In genomic region chr16:67173808-67174705, GRCh38 we compare ENCODE assay signal across 8 cellular contexts. TPM values are rescaled to one million over a fixed set of nuclear protein-coding genes. Genes with fewer than 3 reads are reported as not detected.
DNase-seq lines count a peak whose midpoint lies in the region; ATAC-seq and TF ChIP-seq lines count a peak whose summit lies in the region.

No MANE protein-coding gene starts in this region.

- H3K9me3 ChIP-seq in HAP-1 (no peaks in the 10 kb centered on the region), colonic mucosa (no peaks in the 10 kb centered on the region)

- no peak for TF ChIP-seq CTCF in WTC11 (IDR thresholded peaks at IDR 0.05)
- no peak for TF ChIP-seq CTCF in colonic mucosa (IDR thresholded peaks at IDR 0.05)
- TF ChIP-seq CTCF in kidney epithelial cell (IDR thresholded peaks at IDR 0.05; ENCODE audit: insufficient read depth, low read length, poor library complexity, severe bottlenecking): peak; percentile 41

- ATAC-seq in WTC11: peak; percentile 19

- H3K27me3 ChIP-seq in HAP-1 (ENCODE audit: low read depth): no peaks in the 10 kb centered on the region
- no peaks in the 10 kb centered on the region for H3K27me3 ChIP-seq in colonic mucosa
- no peaks in the 10 kb centered on the region for H3K27me3 ChIP-seq in kidney epithelial cell (ENCODE audit: control insufficient read depth, insufficient read depth, low read length)

- CTCF ChIA-PET in WTC11 (lab: Charles Lee): interaction anchor here (0.6 to 15.6 kb wide), 10 partner anchors 9 to 156 kb away, joined by 3 to 386 read pairs (median 4); partner anchors contain the start of genes B3GNT9, ELMO3, FBXL8 and FHOD1

- peaks cover 5% of the 10 kb centered on the region for H3K36me3 ChIP-seq in HAP-1 (replicated peaks)
- H3K36me3 ChIP-seq in colonic mucosa: no peaks in the 10 kb centered on the region
- H3K36me3 ChIP-seq in kidney epithelial cell (ENCODE audit: control insufficient read depth, insufficient read depth, low read length): no peaks in the 10 kb centered on the region

- no peaks in the 10 kb centered on the region for H3K9me3 Mint-ChIP-seq in WTC11

- peaks cover 3% of the 10 kb centered on the region; the same call in 1 of the 2 replicates for H3K36me3 Mint-ChIP-seq in WTC11

- peaks cover 38% of the 10 kb centered on the region for H3K4me1 ChIP-seq in HAP-1
- H3K4me1 ChIP-seq in colonic mucosa: peaks cover 26% of the 10 kb centered on the region

- H3K27ac ChIP-seq in colonic mucosa: peak overlapping the region; percentile 94

- H3K4me3 Mint-ChIP-seq in WTC11: peak overlapping the region; percentile 84

- H3K4me1 Mint-ChIP-seq in WTC11: peaks cover 36% of the 10 kb centered on the region

- intact Hi-C loops in colonic mucosa (cut with DNase I): no loop called here

- no peak overlapping the region; the same call in 1 of the 2 replicates for H3K27ac Mint-ChIP-seq in WTC11

- H3K27me3 Mint-ChIP-seq in WTC11 (ENCODE audit: low read depth): peaks cover 89% of the 10 kb centered on the region

- H3K9ac ChIP-seq in colonic mucosa (ENCODE audit: low read depth in 2 of 2, low read length in 2 of 2): peak overlapping the region; percentile 64 to 88

- in situ Hi-C loops in HAP-1 (cut with MboI; ENCODE audit: low sequenced_read_pairs): no loop called here

- DNase-seq in GM03348 (ENCODE audit: low spot score) (peak; percentile 87), HAP-1 (ENCODE audit: low spot score in 2 of 2) (peak; percentile 64 to 84), NCI-H2029 (lab: John Stamatoyannopoulos, UW) (peak; percentile 65), WTC11 (ENCODE audit: low spot score) (peak; percentile 76), colonic mucosa (peak; percentile 92), kidney epithelial cell (ENCODE audit: low read depth) (no peak), GM19240 (ENCODE audit: insufficient read length, low spot score) (no peak)
- peak; percentile 64 for DNase-seq in stimulated activated CD4-positive, alpha-beta T cell treated with anti-CD3 and anti-CD28 coated beads, Interleukin-1b, Interleukin-23, amount 100 ng/mL, for 48 hours

- H3K4me3 ChIP-seq in HAP-1 (peak overlapping the region; percentile 34), colonic mucosa (peak overlapping the region; percentile 50), kidney epithelial cell (ENCODE audit: low read depth, low read length) (peak overlapping the region; percentile 31)

- POLR2A ChIA-PET in WTC11 (lab: Charles Lee): interaction anchor here (1.1 to 1.4 kb wide), 3 partner anchors 11 to 53 kb away, joined by 3 to 5 read pairs (median 3); partner anchors contain the start of genes FBXL8, TMEM208 and TRADD

TF ChIP-seq in WTC11, 78 proteins besides CTCF, POLR2A, EP300 and RAD21 (continues in another document):
- TF ChIP-seq ZNF138 (CRISPR knock-in tag; conservative IDR thresholded peaks at IDR 0.05) (0 out of 2 replicates have a peak, but pooled peaks have one; percentile 29), ESRRA (CRISPR knock-in tag; IDR thresholded peaks at IDR 0.05; ENCODE audit: borderline replicate concordance) (no peak; the same call in 1 of the 2 replicates), ETV6 (CRISPR knock-in tag; IDR thresholded peaks at IDR 0.05) (peak; percentile 67), ZNF281 (CRISPR knock-in tag; IDR thresholded peaks at IDR 0.05) (0 out of 2 replicates have a peak, but pooled peaks have one; percentile 36), TP53 (CRISPR knock-in tag; IDR thresholded peaks at IDR 0.05) (0 out of 2 replicates have a peak, but pooled peaks have one; percentile 39), KAT7 (CRISPR knock-in tag; IDR thresholded peaks at IDR 0.05; ENCODE audit: borderline replicate concordance) (peak; percentile 69; the same call in 1 of the 2 replicates), ELF4 (CRISPR knock-in tag; IDR thresholded peaks at IDR 0.05; ENCODE audit: low read depth) (0 out of 2 replicates have a peak, but pooled peaks have one; percentile 68), ZNF416 (CRISPR knock-in tag; IDR thresholded peaks at IDR 0.05) (no peak), SOX15 (CRISPR knock-in tag; IDR thresholded peaks at IDR 0.05) (no peak), MLX (CRISPR knock-in tag; IDR thresholded peaks at IDR 0.05) (0 out of 2 replicates have a peak, but pooled peaks have one; percentile 36), NFYB (CRISPR knock-in tag; conservative IDR thresholded peaks at IDR 0.05; ENCODE audit: low read depth) (peak; percentile 21; the same call in 1 of the 2 replicates), CREM (CRISPR knock-in tag; IDR thresholded peaks at IDR 0.05) (peak; percentile 64; the same call in 1 of the 2 replicates)
- TF ChIP-seq, protein P1, sequence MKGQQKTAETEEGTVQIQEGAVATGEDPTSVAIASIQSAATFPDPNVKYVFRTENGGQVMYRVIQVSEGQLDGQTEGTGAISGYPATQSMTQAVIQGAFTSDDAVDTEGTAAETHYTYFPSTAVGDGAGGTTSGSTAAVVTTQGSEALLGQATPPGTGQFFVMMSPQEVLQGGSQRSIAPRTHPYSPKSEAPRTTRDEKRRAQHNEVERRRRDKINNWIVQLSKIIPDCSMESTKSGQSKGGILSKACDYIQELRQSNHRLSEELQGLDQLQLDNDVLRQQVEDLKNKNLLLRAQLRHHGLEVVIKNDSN (CRISPR knock-in tag; IDR thresholded peaks at IDR 0.05): peak; percentile 80
- TF ChIP-seq, protein P2, sequence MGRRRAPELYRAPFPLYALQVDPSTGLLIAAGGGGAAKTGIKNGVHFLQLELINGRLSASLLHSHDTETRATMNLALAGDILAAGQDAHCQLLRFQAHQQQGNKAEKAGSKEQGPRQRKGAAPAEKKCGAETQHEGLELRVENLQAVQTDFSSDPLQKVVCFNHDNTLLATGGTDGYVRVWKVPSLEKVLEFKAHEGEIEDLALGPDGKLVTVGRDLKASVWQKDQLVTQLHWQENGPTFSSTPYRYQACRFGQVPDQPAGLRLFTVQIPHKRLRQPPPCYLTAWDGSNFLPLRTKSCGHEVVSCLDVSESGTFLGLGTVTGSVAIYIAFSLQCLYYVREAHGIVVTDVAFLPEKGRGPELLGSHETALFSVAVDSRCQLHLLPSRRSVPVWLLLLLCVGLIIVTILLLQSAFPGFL (CRISPR knock-in tag; IDR thresholded peaks at IDR 0.05; ENCODE audit: borderline replicate concordance): 0 out of 2 replicates have a peak, but pooled peaks have one; percentile 27
- TF ChIP-seq, protein P3, sequence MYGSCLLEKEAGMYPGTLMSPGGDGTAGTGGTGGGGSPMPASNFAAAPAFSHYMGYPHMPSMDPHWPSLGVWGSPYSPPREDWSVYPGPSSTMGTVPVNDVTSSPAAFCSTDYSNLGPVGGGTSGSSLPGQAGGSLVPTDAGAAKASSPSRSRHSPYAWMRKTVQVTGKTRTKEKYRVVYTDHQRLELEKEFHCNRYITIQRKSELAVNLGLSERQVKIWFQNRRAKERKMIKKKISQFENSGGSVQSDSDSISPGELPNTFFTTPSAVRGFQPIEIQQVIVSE (CRISPR knock-in tag; IDR thresholded peaks at IDR 0.05; ENCODE audit: borderline replicate concordance): no peak
- TF ChIP-seq, protein P4, sequence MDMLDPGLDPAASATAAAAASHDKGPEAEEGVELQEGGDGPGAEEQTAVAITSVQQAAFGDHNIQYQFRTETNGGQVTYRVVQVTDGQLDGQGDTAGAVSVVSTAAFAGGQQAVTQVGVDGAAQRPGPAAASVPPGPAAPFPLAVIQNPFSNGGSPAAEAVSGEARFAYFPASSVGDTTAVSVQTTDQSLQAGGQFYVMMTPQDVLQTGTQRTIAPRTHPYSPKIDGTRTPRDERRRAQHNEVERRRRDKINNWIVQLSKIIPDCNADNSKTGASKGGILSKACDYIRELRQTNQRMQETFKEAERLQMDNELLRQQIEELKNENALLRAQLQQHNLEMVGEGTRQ (CRISPR knock-in tag; IDR thresholded peaks at IDR 0.05): peak; percentile 74
- TF ChIP-seq, protein P5, sequence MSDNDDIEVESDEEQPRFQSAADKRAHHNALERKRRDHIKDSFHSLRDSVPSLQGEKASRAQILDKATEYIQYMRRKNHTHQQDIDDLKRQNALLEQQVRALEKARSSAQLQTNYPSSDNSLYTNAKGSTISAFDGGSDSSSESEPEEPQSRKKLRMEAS (CRISPR knock-in tag; IDR thresholded peaks at IDR 0.05): peak; percentile 91

RNA-seq across cellular contexts. Expression of gene NOL3, which starts 3.7 kb away (rescaled TPM):
- 8.5 to 10.6 TPM (median 9.7 TPM) in 3 replicates for total RNA-seq in WTC11 (2021)
- 10 to 100 TPM; 26.2 to 31.0 TPM for total RNA-seq in colonic mucosa
- total RNA-seq in kidney epithelial cell: 23.9 and 28.3 TPM in 2 replicates

RNA-seq across cellular contexts. Expression of gene HSF4, which starts 9.5 kb away (rescaled TPM):
- total RNA-seq in WTC11 (2021): 2.2 to 2.5 TPM (median 2.3 TPM) in 3 replicates
- total RNA-seq in colonic mucosa: 10 to 100 TPM; 23.6 TPM
- 1.5 and 5.5 TPM in 2 replicates for total RNA-seq in kidney epithelial cell

RNA-seq across cellular contexts. Expression of gene MATCAP1, which starts 9.7 kb away (rescaled TPM):
- total RNA-seq in WTC11 (2021) (40.8 to 54.3 TPM (median 50.5 TPM) in 3 replicates), colonic mucosa (10 to 100 TPM; 24.0 to 43.0 TPM), kidney epithelial cell (10.8 and 16.0 TPM in 2 replicates)

RNA-seq across cellular contexts. Expression of gene FBXL8, which starts 14.3 kb away (rescaled TPM):
- 1.1 to 1.2 TPM (median 1.1 TPM) in 3 replicates for total RNA-seq in WTC11 (2021)
- 10 to 100 TPM; 12.0 to 27.1 TPM for total RNA-seq in colonic mucosa
- 6.6 and 9.6 TPM in 2 replicates for total RNA-seq in kidney epithelial cell

RNA-seq across cellular contexts. Expression of gene TRADD, which starts 14.3 kb away (rescaled TPM):
- total RNA-seq in WTC11 (2021): 1.4 to 2.1 TPM (median 1.7 TPM) in 3 replicates
- 10 to 100 TPM; 27.5 to 37.1 TPM for total RNA-seq in colonic mucosa
- 30.0 and 36.3 TPM in 2 replicates for total RNA-seq in kidney epithelial cell

Comparison
In these comparisons a context has a peak if more than half of its experiments do, and no peak if none do; other contexts are left out.
1. DNase-seq: peak in GM03348 (single experiment), HAP-1 (2 of 2), NCI-H2029 (single experiment), WTC11 (single experiment), colonic mucosa (single experiment) and stimulated activated CD4-positive, alpha-beta T cell treated with anti-CD3 and anti-CD28 coated beads, Interleukin-1b, Interleukin-23, amount 100 ng/mL, for 48 hours (single experiment); none in kidney epithelial cell (single experiment) and GM19240 (single experiment).
2. Peak in every context shown above with its lines, with median percentiles within 50 percentile points of each other: H3K4me3 ChIP-seq.